ENCODE assay signal across 8 cellular contexts in the genomic region with DNA sequence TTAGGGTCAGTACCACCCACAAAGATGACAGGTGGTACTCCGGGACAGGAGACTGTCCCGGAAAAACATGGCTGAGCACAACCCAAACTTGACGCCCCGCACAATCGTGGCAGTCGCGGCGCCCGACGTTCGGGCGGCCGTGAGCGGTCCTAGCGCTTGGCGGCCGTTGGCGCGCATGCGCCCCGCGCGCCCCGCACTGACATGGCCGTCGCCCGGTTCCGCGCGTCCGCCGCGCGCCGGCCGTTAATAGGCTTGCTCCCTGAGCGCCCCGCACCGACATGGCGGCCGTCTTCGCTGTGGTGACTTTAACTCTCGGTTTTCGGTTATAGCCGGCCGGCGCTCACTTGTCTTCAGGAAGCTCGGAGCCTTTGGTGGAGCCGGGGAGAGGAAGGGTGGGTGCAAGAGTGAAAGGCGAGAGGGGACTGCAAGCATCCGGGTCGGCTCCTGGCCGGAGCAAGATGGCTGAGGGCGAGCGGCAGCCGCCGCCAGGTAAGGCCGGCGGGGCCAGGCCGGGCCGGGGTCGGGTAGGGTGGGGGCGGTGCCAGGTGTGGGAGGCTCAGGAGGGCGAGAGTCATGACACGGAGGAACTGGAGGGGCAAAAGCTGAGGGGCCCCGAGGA. TPM values are rescaled to one million over a fixed set of nuclear protein-coding genes. Genes with fewer than 3 reads are reported as not detected.
DNase-seq lines count a peak whose midpoint lies in the region; ATAC-seq, FAIRE-seq and TF ChIP-seq lines count a peak whose summit lies in the region.

Gene PTPA, plus strand, starts transcription at position 273 of the 619 bp plus-strand sequence. Its CDS starts 186 bp downstream, at position 459.

- H3K4me3 ChIP-seq in lower leg skin (ENCODE audit: low read depth, poor library complexity, severe bottlenecking) = peak within 1 kb of the TSS; percentile 92

- peak; percentile 48 for FAIRE-seq in GM19239 (lab: Jason Lieb, UNC)

- DNase-seq in Ammon's horn (ENCODE audit: low spot score) = peak; percentile 84
- DNase-seq in GM19239 (ENCODE audit: insufficient read length, low spot score) = peak; percentile 77
- DNase-seq in NCI-H748 (lab: John Stamatoyannopoulos, UW; ENCODE audit: unreplicated experiment) = peak; percentile 92
- DNase-seq in activated CD4-positive, alpha-beta T cell treated with anti-CD3 and anti-CD28 coated beads, Interleukin-2, amount 50 U/mL, for 48 hours = peak; percentile 84 to 86
- peak; percentile 77 to 90 for DNase-seq in dermis microvascular lymphatic vessel endothelial cell (ENCODE audit: low read depth in 2 of 2)
- peak; percentile 77 to 96 for DNase-seq in lower leg skin (ENCODE audit: low spot score in 2 of 2)
- DNase-seq in stimulated activated CD4-positive, alpha-beta T cell treated with anti-CD3 and anti-CD28 coated beads, TNF-alpha, amount 100 ng/mL, for 1 hour (ENCODE audit: low read depth in 3 of 3, low spot score in 1 of 3) = peak; percentile 73 to 74 (median 73)

- peak; percentile 73 for ATAC-seq in HG03439 (IDR thresholded peaks at IDR 0.05; ENCODE audit: unreplicated experiment)

- TF ChIP-seq POLR2A in lower leg skin (IDR thresholded peaks at IDR 0.05) = no peak

- intact Hi-C loops in lower leg skin (cut with DNase I; ENCODE audit: low total_unique reads) = no loop called here

- 0% methylated on average over 41 of the region's 66 CpGs for WGBS in lower leg skin, 2 donors

- TF ChIP-seq CTCF in lower leg skin (IDR thresholded peaks at IDR 0.05) = no peak

RNA-seq across cellular contexts. Expression of gene PTPA, which starts in this region (rescaled TPM):
- 98.8 and 114 TPM in 2 replicates for total RNA-seq in dermis microvascular lymphatic vessel endothelial cell
- 100 to 1,000 TPM in 1 of 4 donors, 10 to 100 TPM in 3; 62.9 to 104 (median 73.8) TPM for total RNA-seq in lower leg skin

Comparison
In these comparisons a context has a peak if more than half of its experiments do, and no peak if none do; other contexts are left out.
1. Peak in every context shown above with its lines: DNase-seq, ATAC-seq and H3K4me3 ChIP-seq.